Comparison of ENCODE assay signal across 8 cellular contexts in the genomic region with DNA sequence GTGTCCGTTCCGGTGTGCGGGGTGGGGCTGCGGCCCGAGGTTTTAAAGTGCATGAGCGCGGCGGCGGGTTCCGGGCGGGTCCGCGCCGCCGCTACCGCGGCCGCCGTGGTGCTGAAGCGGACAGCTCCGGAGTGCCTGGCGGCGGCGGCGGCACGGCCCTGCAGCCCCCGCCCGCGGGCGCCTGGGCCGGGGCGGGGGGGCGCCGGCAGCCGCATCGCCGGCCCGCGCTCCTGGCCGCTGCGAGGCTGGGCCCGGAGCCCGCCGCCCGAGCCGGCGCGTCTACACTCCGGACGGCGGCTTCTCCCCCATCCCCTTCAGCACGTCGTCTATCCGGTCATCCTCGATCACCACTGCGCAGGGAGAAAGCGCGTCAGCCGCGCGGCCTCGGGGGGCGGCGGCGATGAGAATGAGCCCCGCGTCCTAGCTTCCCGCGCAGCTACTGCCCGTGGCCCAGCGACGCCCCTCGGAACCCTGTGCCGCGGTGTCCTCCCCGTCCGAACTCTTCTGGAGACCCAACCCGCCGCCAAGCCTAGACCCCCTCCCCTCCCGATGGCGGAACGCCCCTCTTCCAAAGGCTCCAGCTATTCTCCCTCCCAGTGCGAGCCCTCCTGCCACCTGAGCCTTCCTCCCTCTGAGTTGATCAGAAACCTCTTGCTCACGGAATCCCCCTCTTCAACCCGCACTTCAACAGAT. TPM values are rescaled to one million over a fixed set of nuclear protein-coding genes. Genes with fewer than 3 reads are reported as not detected.
DNase-seq lines count a peak whose midpoint lies in the region; TF ChIP-seq lines count a peak whose summit lies in the region.

No MANE protein-coding gene starts in this region.

- no peaks in the 10 kb centered on the region for H3K9me3 Mint-ChIP-seq in neural progenitor cell

- no peaks in the 10 kb centered on the region for H3K79me2 ChIP-seq in MM.1S (ENCODE audit: low read length)
- H3K79me2 ChIP-seq in neural progenitor cell (ENCODE audit: low read depth): no peaks in the 10 kb centered on the region

- peak overlapping the region; percentile 58 for H3K4me3 ChIP-seq in MM.1S (ENCODE audit: low read length)
- H3K4me3 ChIP-seq in fibroblast of pulmonary artery (replicated peaks; ENCODE audit: low read depth, low read length): peak overlapping the region; percentile 41
- H3K4me3 ChIP-seq in neural progenitor cell: peak overlapping the region; percentile 75

- H2AFZ ChIP-seq in MM.1S (ENCODE audit: low read length) (peak overlapping the region; percentile 57; the same call in 1 of the 2 replicates), neural progenitor cell (replicated peaks) (no peak overlapping the region)

- peak overlapping the region; percentile 90 for H3K4me3 Mint-ChIP-seq in neural progenitor cell

- H3K4me1 ChIP-seq in ES-I3 (ENCODE audit: insufficient read depth, low read length) (no peaks in the 10 kb centered on the region), MM.1S (ENCODE audit: low read length) (peaks cover 10% of the 10 kb centered on the region), neural progenitor cell (peaks cover 12% of the 10 kb centered on the region)

- peak overlapping the region; percentile 53; the same call in 1 of the 2 replicates for H3K9ac ChIP-seq in ES-I3 (ENCODE audit: low read depth, low read length)
- H3K9ac ChIP-seq in MM.1S (ENCODE audit: low read length): no peak overlapping the region
- H3K9ac ChIP-seq in neural progenitor cell: no peak overlapping the region

- H3K4me2 ChIP-seq in MM.1S (ENCODE audit: low read depth, low read length) (peak overlapping the region; percentile 90), neural progenitor cell (peak overlapping the region; percentile 99)

- H3K9me3 ChIP-seq in ES-I3 (ENCODE audit: control insufficient read depth, insufficient read depth, low read length) (no peaks in the 10 kb centered on the region), MM.1S (replicated peaks; ENCODE audit: insufficient read depth, low read length) (no peaks in the 10 kb centered on the region), neural progenitor cell (ENCODE audit: low read depth) (no peaks in the 10 kb centered on the region)

- H3K27ac ChIP-seq in MM.1S (ENCODE audit: low read length): no peak overlapping the region
- no peak overlapping the region for H3K27ac ChIP-seq in neural progenitor cell

- H3K27me3 ChIP-seq in MM.1S (replicated peaks; ENCODE audit: insufficient read depth, low read length) (peaks cover 30% of the 10 kb centered on the region), neural progenitor cell (peaks cover 80% of the 10 kb centered on the region)

- no peaks in the 10 kb centered on the region for H3K9me2 ChIP-seq in MM.1S (replicated peaks; ENCODE audit: insufficient read depth, low read length)

- peaks cover 39% of the 10 kb centered on the region for H3K27me3 Mint-ChIP-seq in neural progenitor cell (ENCODE audit: insufficient read depth, low read depth)

- H3K27ac Mint-ChIP-seq in neural progenitor cell: peak overlapping the region; percentile 7

- H3K36me3 Mint-ChIP-seq in neural progenitor cell: no peaks in the 10 kb centered on the region

- peaks cover 21% of the 10 kb centered on the region for H3K4me1 Mint-ChIP-seq in neural progenitor cell

- no peak for TF ChIP-seq CTCF in MM.1S (IDR thresholded peaks at IDR 0.05; ENCODE audit: low read length)
- no peak for TF ChIP-seq CTCF in fibroblast of pulmonary artery (IDR thresholded peaks at IDR 0.05; ENCODE audit: low read length, missing control alignments)
- no peak for TF ChIP-seq CTCF in neural progenitor cell (IDR thresholded peaks at IDR 0.05)

- H4K20me1 ChIP-seq in MM.1S (ENCODE audit: insufficient read depth, low read length): peaks cover 7% of the 10 kb centered on the region
- peaks cover 68% of the 10 kb centered on the region for H4K20me1 ChIP-seq in neural progenitor cell (ENCODE audit: low read depth)

- H3K36me3 ChIP-seq in ES-I3 (ENCODE audit: insufficient read depth, low read length) (no peaks in the 10 kb centered on the region), MM.1S (replicated peaks; ENCODE audit: insufficient read depth, low read length) (no peaks in the 10 kb centered on the region), neural progenitor cell (no peaks in the 10 kb centered on the region)

- DNase-seq in MM.1S (peak; percentile 49), fibroblast of pulmonary artery (ENCODE audit: low read depth) (peak; percentile 30), neural progenitor cell (ENCODE audit: low spot score) (peak; percentile 89), superior temporal gyrus (ENCODE audit: extremely low spot score) (no peak), NCI-H187 treated with DMSO at 0.1 percent for 48 hours (lab: John Stamatoyannopoulos, UW) (no peak), pons (ENCODE audit: low spot score) (no peak)
- peak; percentile 71 for DNase-seq in activated CD8-positive, alpha-beta memory T cell treated with anti-CD3 and anti-CD28 coated beads, Interleukin-2, amount 50 U/mL, for 48 hours

- H3F3A ChIP-seq in MM.1S (ENCODE audit: insufficient read depth, low read length): peaks cover 7% of the 10 kb centered on the region
- H3F3A ChIP-seq in neural progenitor cell (ENCODE audit: low read depth): peaks cover 31% of the 10 kb centered on the region

RNA-seq across cellular contexts. Expression of a gene that starts 1.3 kb away (rescaled TPM):
- 0.71 TPM in 1 of 2 replicates, not detected in the other for total RNA-seq in neural progenitor cell (ENCODE audit: low replicate concordance)

RNA-seq across cellular contexts. Expression of a gene that starts 10.6 kb away (rescaled TPM):
- 3.7 and 6.0 TPM in 2 replicates for total RNA-seq in neural progenitor cell (ENCODE audit: low replicate concordance)

RNA-seq across cellular contexts. Expression of a gene that starts 11.3 kb away (rescaled TPM):
- 23.7 and 39.1 TPM in 2 replicates for total RNA-seq in neural progenitor cell (ENCODE audit: low replicate concordance)

RNA-seq across cellular contexts. Expression of a gene that starts 15.8 kb away (rescaled TPM):
- 0.15 TPM in 1 of 2 replicates, not detected in the other for total RNA-seq in neural progenitor cell (ENCODE audit: low replicate concordance)

RNA-seq across cellular contexts. Expression of a gene that starts 30.6 kb away (rescaled TPM):
- total RNA-seq in neural progenitor cell (ENCODE audit: low replicate concordance): not detected in 2 replicates

Comparison
In these comparisons a context has a peak if more than half of its experiments do, and no peak if none do; other contexts are left out.
1. DNase-seq: peak in MM.1S (single experiment), activated CD8-positive, alpha-beta memory T cell treated with anti-CD3 and anti-CD28 coated beads, Interleukin-2, amount 50 U/mL, for 48 hours (single experiment), fibroblast of pulmonary artery (single experiment) and neural progenitor cell (single experiment); none in superior temporal gyrus (single experiment), NCI-H187 treated with DMSO at 0.1 percent for 48 hours (single experiment) and pons (single experiment).
2. Peak in every context shown above with its lines, with median percentiles within 50 percentile points of each other: H3K4me3 ChIP-seq.